ENCODE assay signal across 12 cellular contexts in genomic region chr1:239719642-239720258, GRCh38.
DNase-seq lines count a peak whose midpoint lies in the region; ATAC-seq and TF ChIP-seq lines count a peak whose summit lies in the region.
"Had no signal": no experiment of that assay in that cellular context is flagged by ENCODE, and none has a peak within 500 bp of the region (broad histone marks: within the 10 kb centered on the region; RNA-seq: fewer than 3 reads in every experiment).

No MANE protein-coding gene starts in this region.

- H3K27me3 Mint-ChIP-seq in naive thymus-derived CD8-positive, alpha-beta T cell = no peaks in the 10 kb centered on the region

- peak; percentile 87 to 89 for ATAC-seq in naive thymus-derived CD8-positive, alpha-beta T cell
- ATAC-seq in GM18498 (IDR thresholded peaks at IDR 0.05; ENCODE audit: unreplicated experiment) = no peak
- no peak for ATAC-seq in HG03139 (IDR thresholded peaks at IDR 0.05; ENCODE audit: unreplicated experiment)
- no peak for ATAC-seq in GM18873 (IDR thresholded peaks at IDR 0.05; ENCODE audit: low FRiP score, unreplicated experiment)

- H3K27me3 ChIP-seq in Peyer's patch = no peaks in the 10 kb centered on the region
- peaks cover 0 to 4% (median 0%) of the 10 kb centered on the region in 45 donors for H3K27me3 ChIP-seq in dorsolateral prefrontal cortex
- H3K27me3 ChIP-seq: adrenal gland had no signal

- TF ChIP-seq POLR2A in Peyer's patch (IDR thresholded peaks at IDR 0.05) = peak; percentile 29 to 32

- peaks cover 0 to 6% (median 0%) of the 10 kb centered on the region in 4 donors for H3K4me1 ChIP-seq in Peyer's patch
- H3K4me1 ChIP-seq: adrenal gland had no signal

- no peaks in the 10 kb centered on the region for H3K36me3 ChIP-seq in Peyer's patch
- H3K36me3 ChIP-seq: adrenal gland had no signal

- POLR2A ChIA-PET in naive thymus-derived CD8-positive, alpha-beta T cell (lab: Charles Lee) = interaction anchor here (0.6 to 2.2 kb wide), 10 partner anchors 9 to 132 kb away, joined by 3 to 6 read pairs (median 4); no protein-coding TSS in a partner anchor

- H3K4me3 ChIP-seq in Peyer's patch = peak overlapping the region; percentile 14 to 30 (median 19)
- peak overlapping the region in 2 of 59 donors; percentile 6 to 21 for H3K4me3 ChIP-seq in dorsolateral prefrontal cortex
- H3K4me3 ChIP-seq: adrenal gland had no signal

- TF ChIP-seq CTCF in C4-2B (conservative IDR thresholded peaks at IDR 0.05) = no peak
- no peak for TF ChIP-seq CTCF in Peyer's patch (IDR thresholded peaks at IDR 0.05)
- no peak for TF ChIP-seq CTCF in dorsolateral prefrontal cortex (IDR thresholded peaks at IDR 0.05 in 54 of 56, conservative IDR thresholded peaks at IDR 0.05 in 2 of 56; ENCODE audit: low read depth in 1 of 56, partially characterized antibody in 56 of 56)

- peaks cover 26 to 52% (median 40%) of the 10 kb centered on the region in 4 donors for H3K4me1 Mint-ChIP-seq in naive thymus-derived CD8-positive, alpha-beta T cell

- H3K27ac ChIP-seq in C4-2B (peak overlapping the region; percentile 49; the same call in 1 of the 2 replicates), Peyer's patch (peak overlapping the region; percentile 64 to 75 (median 70)), dorsolateral prefrontal cortex (no peak overlapping the region)

- H3K36me3 Mint-ChIP-seq in naive thymus-derived CD8-positive, alpha-beta T cell = peaks cover 0 to 4% (median 0%) of the 10 kb centered on the region in 3 donors

- DNase-seq in Peyer's patch = peak in 2 of 3 donors; percentile 65 to 83
- DNase-seq in activated T-cell treated with anti-CD3 and anti-CD28 coated beads, Interleukin-2, amount 50 U/mL, for 1 hour = peak; percentile 24
- peak; percentile 8 to 88 (median 72) for DNase-seq in naive thymus-derived CD8-positive, alpha-beta T cell
- no peak for DNase-seq in dorsolateral prefrontal cortex
- DNase-seq: adrenal gland, Calu3, GOT3, NCI-H2029 had no signal

- no peaks in the 10 kb centered on the region for H3K9me3 ChIP-seq in Peyer's patch
- H3K9me3 ChIP-seq: adrenal gland had no signal

- H3K27ac Mint-ChIP-seq in naive thymus-derived CD8-positive, alpha-beta T cell = peak overlapping the region in 4 of 10 donors; percentile 96 to 99 (median 96)

- no peaks in the 10 kb centered on the region for H3K9me3 Mint-ChIP-seq in naive thymus-derived CD8-positive, alpha-beta T cell

- intact Hi-C loops in dorsolateral prefrontal cortex (cut with DNase I) = no loop called here

- peak overlapping the region in 3 of 10 donors; percentile 89 to 96 (median 94) for H3K4me3 Mint-ChIP-seq in naive thymus-derived CD8-positive, alpha-beta T cell

Comparison
In these comparisons a context has a peak if more than half of its experiments do, and no peak if none do; other contexts are left out.
1. H3K27ac ChIP-seq: peak in C4-2B (single experiment) and Peyer's patch (4 of 4); none in dorsolateral prefrontal cortex (0 of 59).
2. DNase-seq: peak in Peyer's patch (2 of 3), activated T-cell treated with anti-CD3 and anti-CD28 coated beads, Interleukin-2, amount 50 U/mL, for 1 hour (single experiment) and naive thymus-derived CD8-positive, alpha-beta T cell (10 of 10); none in dorsolateral prefrontal cortex (0 of 10).
3. ATAC-seq: peak in naive thymus-derived CD8-positive, alpha-beta T cell (2 of 2); none in GM18498 (single experiment), HG03139 (single experiment) and GM18873 (single experiment).